In genomic region chr5:132677682-132678400, GRCh38 we compare ENCODE assay signal across 1 cellular context.
TF ChIP-seq lines count a peak whose summit lies in the region.

No MANE protein-coding gene starts in this region.

TF ChIP-seq in A549, 52 proteins besides CTCF, POLR2A, EP300 and RAD21:
- TF ChIP-seq RNF2 (IDR thresholded peaks at IDR 0.05; ENCODE audit: borderline replicate concordance, low read depth) (no peak), ESRRA (IDR thresholded peaks at IDR 0.05; ENCODE audit: borderline replicate concordance, low read length) (no peak), JUNB (IDR thresholded peaks at IDR 0.05) (no peak), ATOH8 (CRISPR knock-in tag; IDR thresholded peaks at IDR 0.05; ENCODE audit: low read depth) (no peak), ZFP36 (IDR thresholded peaks at IDR 0.05; ENCODE audit: borderline replicate concordance, partially characterized antibody) (no peak), BHLHE40 (IDR thresholded peaks at IDR 0.05; ENCODE audit: low read depth, low read length) (no peak), FOXS1 (CRISPR knock-in tag; IDR thresholded peaks at IDR 0.05) (no peak), TFCP2L1 (CRISPR knock-in tag; IDR thresholded peaks at IDR 0.05) (no peak), NFE2L2 (conservative IDR thresholded peaks at IDR 0.05; ENCODE audit: low read length) (no peak), HDAC2 (IDR thresholded peaks at IDR 0.05) (no peak)
- TF ChIP-seq, protein P1, sequence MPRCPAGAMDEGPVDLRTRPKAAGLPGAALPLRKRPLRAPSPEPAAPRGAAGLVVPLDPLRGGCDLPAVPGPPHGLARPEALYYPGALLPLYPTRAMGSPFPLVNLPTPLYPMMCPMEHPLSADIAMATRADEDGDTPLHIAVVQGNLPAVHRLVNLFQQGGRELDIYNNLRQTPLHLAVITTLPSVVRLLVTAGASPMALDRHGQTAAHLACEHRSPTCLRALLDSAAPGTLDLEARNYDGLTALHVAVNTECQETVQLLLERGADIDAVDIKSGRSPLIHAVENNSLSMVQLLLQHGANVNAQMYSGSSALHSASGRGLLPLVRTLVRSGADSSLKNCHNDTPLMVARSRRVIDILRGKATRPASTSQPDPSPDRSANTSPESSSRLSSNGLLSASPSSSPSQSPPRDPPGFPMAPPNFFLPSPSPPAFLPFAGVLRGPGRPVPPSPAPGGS (IDR thresholded peaks at IDR 0.05), result no peak
